In genomic region chr9:1460143-1460769, GRCh38 we compare ENCODE assay signal across 8 cellular contexts.
DNase-seq lines count a peak whose midpoint lies in the region; ATAC-seq, FAIRE-seq and TF ChIP-seq lines count a peak whose summit lies in the region.

No MANE protein-coding gene starts in this region.

- no peaks in the 10 kb centered on the region for H3K36me3 Mint-ChIP-seq in osteocyte (ENCODE audit: unreplicated experiment)

- TF ChIP-seq POLR2A in GM12891 (IDR thresholded peaks at IDR 0.05; ENCODE audit: low read depth, low read length) = no peak

- no peak overlapping the region for H3K4me3 Mint-ChIP-seq in osteocyte (ENCODE audit: unreplicated experiment)

- H3K4me1 Mint-ChIP-seq in osteocyte (ENCODE audit: unreplicated experiment) = no peaks in the 10 kb centered on the region

- TF ChIP-seq CTCF in AG09309 (IDR thresholded peaks at IDR 0.05; ENCODE audit: control insufficient read depth, insufficient read depth, low read depth, low read length, missing control alignments) (peak; percentile 14), osteocyte (IDR thresholded peaks at IDR 0.05) (no peak)

- peaks cover 28% of the 10 kb centered on the region for H3K9me3 Mint-ChIP-seq in osteocyte (ENCODE audit: unreplicated experiment)

- no peak overlapping the region for H3K27ac Mint-ChIP-seq in osteocyte (ENCODE audit: unreplicated experiment)

- H3K4me3 ChIP-seq in AG09309 (ENCODE audit: control insufficient read depth, low read depth, low read length) = no peak overlapping the region

- ATAC-seq in HG02610 (IDR thresholded peaks at IDR 0.05; ENCODE audit: unreplicated experiment) = peak; percentile 66

- FAIRE-seq in GM12891 (lab: Jason Lieb, UNC) = peak; percentile 79

- no peak for DNase-seq in AG09309 (ENCODE audit: low read depth)
- peak; percentile 14 for DNase-seq in GM12891 (ENCODE audit: insufficient read length, low spot score)
- peak; percentile 67 for DNase-seq in NCI-H748 treated with DMSO at 0.1 percent for 48 hours (lab: John Stamatoyannopoulos, UW)
- DNase-seq in iPS-NIHi7 (ENCODE audit: extremely low spot score) = peak; percentile 71
- no peak for DNase-seq in effector CD8-positive, alpha-beta T cell (lab: John Stamatoyannopoulos, UW)
- no peak for DNase-seq in osteocyte (ENCODE audit: extremely low spot score, unreplicated experiment)
- no peak for DNase-seq in occipital lobe (lab: John Stamatoyannopoulos, UW)

- H3K27me3 Mint-ChIP-seq in osteocyte (ENCODE audit: unreplicated experiment) = no peaks in the 10 kb centered on the region

TF ChIP-seq in GM12891, 5 proteins besides CTCF, POLR2A, EP300 and RAD21:
- TF ChIP-seq POLR2AphosphoS5 (IDR thresholded peaks at IDR 0.05; ENCODE audit: low read depth, low read length) = no peak
- TF ChIP-seq SPI1 (IDR thresholded peaks at IDR 0.05; ENCODE audit: low read depth, low read length) = no peak
- no peak for TF ChIP-seq TAF1 (IDR thresholded peaks at IDR 0.05; ENCODE audit: low read depth, low read length)
- TF ChIP-seq POU2F2 (IDR thresholded peaks at IDR 0.05; ENCODE audit: low read depth, low read length) = no peak
- no peak for TF ChIP-seq PAX5 (IDR thresholded peaks at IDR 0.05; ENCODE audit: insufficient read depth, low read length, severe bottlenecking)

Comparison
In these comparisons a context has a peak if more than half of its experiments do, and no peak if none do; other contexts are left out.
1. DNase-seq: peak in GM12891 (single experiment), NCI-H748 treated with DMSO at 0.1 percent for 48 hours (single experiment) and iPS-NIHi7 (single experiment); none in AG09309 (single experiment), effector CD8-positive, alpha-beta T cell (single experiment), osteocyte (single experiment) and occipital lobe (single experiment).